1 cellular context compared by ENCODE assay signal in genomic region chr11:63829823-63830489, GRCh38.
TF ChIP-seq lines count a peak whose summit lies in the region.

No MANE protein-coding gene starts in this region.

TF ChIP-seq in HepG2, 621 proteins besides CTCF, POLR2A, EP300 and RAD21 (continued from another document and continues in another):
- peak; percentile 48; the same call in 1 of the 2 replicates for TF ChIP-seq SALL1 (CRISPR knock-in tag; IDR thresholded peaks at IDR 0.05)
- TF ChIP-seq MNT (IDR thresholded peaks at IDR 0.05), result peak; percentile 97
- TF ChIP-seq JUND (CRISPR knock-in tag; IDR thresholded peaks at IDR 0.05), result no peak
- no peak for TF ChIP-seq DDIT3 (CRISPR knock-in tag; IDR thresholded peaks at IDR 0.05)
- TF ChIP-seq JUN (CRISPR knock-in tag; IDR thresholded peaks at IDR 0.05), result no peak
- TF ChIP-seq, protein P1, sequence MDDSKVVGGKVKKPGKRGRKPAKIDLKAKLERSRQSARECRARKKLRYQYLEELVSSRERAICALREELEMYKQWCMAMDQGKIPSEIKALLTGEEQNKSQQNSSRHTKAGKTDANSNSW (CRISPR knock-in tag; IDR thresholded peaks at IDR 0.05; ENCODE audit: borderline replicate concordance), result no peak
- no peak for TF ChIP-seq PRDM4 (CRISPR knock-in tag; IDR thresholded peaks at IDR 0.05; ENCODE audit: borderline replicate concordance)
- TF ChIP-seq ZNF446 (CRISPR knock-in tag; IDR thresholded peaks at IDR 0.05), result no peak
- no peak for TF ChIP-seq YEATS4 (CRISPR knock-in tag; IDR thresholded peaks at IDR 0.05; ENCODE audit: borderline replicate concordance)
- TF ChIP-seq, protein P2, sequence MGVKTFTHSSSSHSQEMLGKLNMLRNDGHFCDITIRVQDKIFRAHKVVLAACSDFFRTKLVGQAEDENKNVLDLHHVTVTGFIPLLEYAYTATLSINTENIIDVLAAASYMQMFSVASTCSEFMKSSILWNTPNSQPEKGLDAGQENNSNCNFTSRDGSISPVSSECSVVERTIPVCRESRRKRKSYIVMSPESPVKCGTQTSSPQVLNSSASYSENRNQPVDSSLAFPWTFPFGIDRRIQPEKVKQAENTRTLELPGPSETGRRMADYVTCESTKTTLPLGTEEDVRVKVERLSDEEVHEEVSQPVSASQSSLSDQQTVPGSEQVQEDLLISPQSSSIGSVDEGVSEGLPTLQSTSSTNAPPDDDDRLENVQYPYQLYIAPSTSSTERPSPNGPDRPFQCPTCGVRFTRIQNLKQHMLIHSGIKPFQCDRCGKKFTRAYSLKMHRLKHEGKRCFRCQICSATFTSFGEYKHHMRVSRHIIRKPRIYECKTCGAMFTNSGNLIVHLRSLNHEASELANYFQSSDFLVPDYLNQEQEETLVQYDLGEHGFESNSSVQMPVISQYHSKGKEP (CRISPR knock-in tag; IDR thresholded peaks at IDR 0.05), result no peak
- 0 out of 2 replicates have a peak, but pooled peaks have one; percentile 40 for TF ChIP-seq ZNF225 (CRISPR knock-in tag; IDR thresholded peaks at IDR 0.05)
- TF ChIP-seq, protein P3, sequence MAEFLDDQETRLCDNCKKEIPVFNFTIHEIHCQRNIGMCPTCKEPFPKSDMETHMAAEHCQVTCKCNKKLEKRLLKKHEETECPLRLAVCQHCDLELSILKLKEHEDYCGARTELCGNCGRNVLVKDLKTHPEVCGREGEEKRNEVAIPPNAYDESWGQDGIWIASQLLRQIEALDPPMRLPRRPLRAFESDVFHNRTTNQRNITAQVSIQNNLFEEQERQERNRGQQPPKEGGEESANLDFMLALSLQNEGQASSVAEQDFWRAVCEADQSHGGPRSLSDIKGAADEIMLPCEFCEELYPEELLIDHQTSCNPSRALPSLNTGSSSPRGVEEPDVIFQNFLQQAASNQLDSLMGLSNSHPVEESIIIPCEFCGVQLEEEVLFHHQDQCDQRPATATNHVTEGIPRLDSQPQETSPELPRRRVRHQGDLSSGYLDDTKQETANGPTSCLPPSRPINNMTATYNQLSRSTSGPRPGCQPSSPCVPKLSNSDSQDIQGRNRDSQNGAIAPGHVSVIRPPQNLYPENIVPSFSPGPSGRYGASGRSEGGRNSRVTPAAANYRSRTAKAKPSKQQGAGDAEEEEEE (CRISPR knock-in tag; IDR thresholded peaks at IDR 0.05; ENCODE audit: borderline replicate concordance), result no peak
- TF ChIP-seq TAF1 (CRISPR knock-in tag; IDR thresholded peaks at IDR 0.05), result no peak
- no peak for TF ChIP-seq KLF15 (CRISPR knock-in tag; IDR thresholded peaks at IDR 0.05; ENCODE audit: borderline replicate concordance)
- peak; percentile 31; the same call in 1 of the 2 replicates for TF ChIP-seq SAP130 (CRISPR knock-in tag; IDR thresholded peaks at IDR 0.05; ENCODE audit: low read depth)
- TF ChIP-seq ZNF577 (CRISPR knock-in tag; IDR thresholded peaks at IDR 0.05; ENCODE audit: borderline replicate concordance, low read depth), result no peak
- no peak for TF ChIP-seq ZNF326 (CRISPR knock-in tag; IDR thresholded peaks at IDR 0.05; ENCODE audit: borderline replicate concordance)
- no peak for TF ChIP-seq ZFP90 (CRISPR knock-in tag; IDR thresholded peaks at IDR 0.05; ENCODE audit: borderline replicate concordance)
- no peak; the same call in 1 of the 2 replicates for TF ChIP-seq PITX1 (CRISPR knock-in tag; IDR thresholded peaks at IDR 0.05)
- TF ChIP-seq ZSCAN25 (CRISPR knock-in tag; IDR thresholded peaks at IDR 0.05), result peak; percentile 62; the same call in 1 of the 2 replicates
- TF ChIP-seq, protein P4, sequence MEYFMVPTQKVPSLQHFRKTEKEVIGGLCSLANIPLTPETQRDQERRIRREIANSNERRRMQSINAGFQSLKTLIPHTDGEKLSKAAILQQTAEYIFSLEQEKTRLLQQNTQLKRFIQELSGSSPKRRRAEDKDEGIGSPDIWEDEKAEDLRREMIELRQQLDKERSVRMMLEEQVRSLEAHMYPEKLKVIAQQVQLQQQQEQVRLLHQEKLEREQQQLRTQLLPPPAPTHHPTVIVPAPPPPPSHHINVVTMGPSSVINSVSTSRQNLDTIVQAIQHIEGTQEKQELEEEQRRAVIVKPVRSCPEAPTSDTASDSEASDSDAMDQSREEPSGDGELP (IDR thresholded peaks at IDR 0.05; ENCODE audit: borderline replicate concordance, low read depth), result peak; percentile 43; the same call in 1 of the 2 replicates
- no peak for TF ChIP-seq ZNF549 (CRISPR knock-in tag; IDR thresholded peaks at IDR 0.05)
- TF ChIP-seq FOSL2 (CRISPR knock-in tag; IDR thresholded peaks at IDR 0.05), result no peak
- TF ChIP-seq ZNF142 (CRISPR knock-in tag; IDR thresholded peaks at IDR 0.05), result no peak
- no peak for TF ChIP-seq ZNF75D (CRISPR knock-in tag; IDR thresholded peaks at IDR 0.05; ENCODE audit: borderline replicate concordance)
- no peak for TF ChIP-seq SOX13 (IDR thresholded peaks at IDR 0.05)
- TF ChIP-seq SOX13 (CRISPR knock-in tag; conservative IDR thresholded peaks at IDR 0.05 in 1 of 2, IDR thresholded peaks at IDR 0.05 in 1 of 2), result no peak
- no peak for TF ChIP-seq ZNF264 (CRISPR knock-in tag; IDR thresholded peaks at IDR 0.05)
- peak; percentile 65; the same call in 1 of the 2 replicates for TF ChIP-seq ZNF768 (CRISPR knock-in tag; IDR thresholded peaks at IDR 0.05)
- TF ChIP-seq NFE2 (CRISPR knock-in tag; IDR thresholded peaks at IDR 0.05), result no peak
- TF ChIP-seq, protein P5, sequence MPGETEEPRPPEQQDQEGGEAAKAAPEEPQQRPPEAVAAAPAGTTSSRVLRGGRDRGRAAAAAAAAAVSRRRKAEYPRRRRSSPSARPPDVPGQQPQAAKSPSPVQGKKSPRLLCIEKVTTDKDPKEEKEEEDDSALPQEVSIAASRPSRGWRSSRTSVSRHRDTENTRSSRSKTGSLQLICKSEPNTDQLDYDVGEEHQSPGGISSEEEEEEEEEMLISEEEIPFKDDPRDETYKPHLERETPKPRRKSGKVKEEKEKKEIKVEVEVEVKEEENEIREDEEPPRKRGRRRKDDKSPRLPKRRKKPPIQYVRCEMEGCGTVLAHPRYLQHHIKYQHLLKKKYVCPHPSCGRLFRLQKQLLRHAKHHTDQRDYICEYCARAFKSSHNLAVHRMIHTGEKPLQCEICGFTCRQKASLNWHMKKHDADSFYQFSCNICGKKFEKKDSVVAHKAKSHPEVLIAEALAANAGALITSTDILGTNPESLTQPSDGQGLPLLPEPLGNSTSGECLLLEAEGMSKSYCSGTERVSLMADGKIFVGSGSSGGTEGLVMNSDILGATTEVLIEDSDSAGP (CRISPR knock-in tag; IDR thresholded peaks at IDR 0.05; ENCODE audit: borderline replicate concordance), result peak; percentile 24; the same call in 1 of the 2 replicates
- no peak for TF ChIP-seq ZC3H4 (CRISPR knock-in tag; IDR thresholded peaks at IDR 0.05; ENCODE audit: borderline replicate concordance)
- TF ChIP-seq TEAD2 (CRISPR knock-in tag; IDR thresholded peaks at IDR 0.05), result no peak
- TF ChIP-seq SMC3 (IDR thresholded peaks at IDR 0.05; ENCODE audit: low read length), result peak; percentile 62
- TF ChIP-seq ZNF230 (CRISPR knock-in tag; IDR thresholded peaks at IDR 0.05), result no peak
- TF ChIP-seq FOXO1 (CRISPR knock-in tag; IDR thresholded peaks at IDR 0.05), result no peak
- TF ChIP-seq SYNCRIP (IDR thresholded peaks at IDR 0.05; ENCODE audit: insufficient read depth, low read depth, low read length), result no peak
- no peak for TF ChIP-seq HOXA5 (CRISPR knock-in tag; IDR thresholded peaks at IDR 0.05)
- TF ChIP-seq ARID4A (CRISPR knock-in tag; IDR thresholded peaks at IDR 0.05; ENCODE audit: borderline replicate concordance), result peak; percentile 30; the same call in 1 of the 2 replicates
- no peak for TF ChIP-seq FOXA1 (IDR thresholded peaks at IDR 0.05)
- no peak for TF ChIP-seq FOXA1 (CRISPR knock-in tag; IDR thresholded peaks at IDR 0.05)
